ENCODE assay signal across 9 cellular contexts in the genomic region with DNA sequence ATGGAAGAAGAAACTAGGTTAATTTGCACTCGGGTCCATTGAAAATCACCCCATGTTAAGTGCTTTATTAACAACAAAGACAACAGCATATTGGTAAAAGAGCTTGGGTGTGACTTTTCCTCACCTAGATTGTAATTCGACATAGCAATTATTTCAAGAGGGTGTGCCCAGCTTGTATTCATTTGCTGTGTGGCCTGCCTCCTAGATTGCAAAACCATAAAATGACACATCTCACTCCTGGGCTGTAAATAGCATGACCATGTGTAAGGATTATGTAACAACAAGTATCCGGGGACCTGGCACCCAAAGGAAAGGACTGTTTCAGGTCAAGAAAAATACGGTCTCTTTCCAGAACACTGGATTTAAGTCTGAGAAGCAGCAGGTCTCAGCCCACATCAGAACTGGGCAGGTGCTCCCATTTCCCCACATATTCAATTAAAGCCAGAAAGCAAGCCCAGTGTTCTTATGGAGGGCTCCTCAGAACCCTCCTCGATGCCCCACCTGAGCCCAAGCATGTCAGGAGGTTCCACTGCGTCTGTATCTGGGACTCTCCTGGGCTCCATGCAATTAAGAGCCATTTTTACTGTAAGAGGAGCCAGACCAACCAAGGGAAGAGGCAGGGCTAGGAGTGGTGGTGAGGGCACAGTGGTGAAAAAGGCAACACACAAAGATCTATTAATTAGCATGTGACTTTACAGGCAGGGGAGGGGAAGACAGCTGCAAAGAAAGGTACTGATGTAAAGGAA. TPM values are rescaled to one million over a fixed set of nuclear protein-coding genes. Genes with fewer than 3 reads are reported as not detected.
DNase-seq lines count a peak whose midpoint lies in the region; ATAC-seq and TF ChIP-seq lines count a peak whose summit lies in the region.
"Had no signal": no experiment of that assay in that cellular context is flagged by ENCODE, and none has a peak within 500 bp of the region (broad histone marks: within the 10 kb centered on the region; RNA-seq: fewer than 3 reads in every experiment).

No MANE protein-coding gene starts in this region.

- TF ChIP-seq CTCF in HCT116 (IDR thresholded peaks at IDR 0.05 in 2 of 3, conservative IDR thresholded peaks at IDR 0.05 in 1 of 3; ENCODE audit: borderline replicate concordance in 1 of 3, insufficient read depth in 1 of 3, low read depth in 2 of 3, low read length in 2 of 3) = no peak
- no peak for TF ChIP-seq CTCF in foreskin fibroblast (IDR thresholded peaks at IDR 0.05; ENCODE audit: low read depth, low read length)

- H3K36me3 ChIP-seq in HCT116 (ENCODE audit: control insufficient read depth in 1 of 2, insufficient read depth in 2 of 2, low read length in 2 of 2) = no peaks in the 10 kb centered on the region

- no peaks in the 10 kb centered on the region for H3K27me3 ChIP-seq in HCT116 (ENCODE audit: insufficient read depth, low read length)

- no peaks in the 10 kb centered on the region for H3K9me3 ChIP-seq in HCT116 (ENCODE audit: control insufficient read depth in 1 of 2, insufficient read depth in 1 of 2, low read depth in 1 of 2, low read length in 2 of 2)

- H3K4me3 ChIP-seq in HCT116 (replicated peaks in 1 of 2; ENCODE audit: low read depth in 1 of 2, low read length in 2 of 2) = no peak overlapping the region
- no peak overlapping the region for H3K4me3 ChIP-seq in foreskin fibroblast (ENCODE audit: low read depth in 1 of 2, low read length in 2 of 2)
- H3K4me3 ChIP-seq: SK-N-MC had no signal

- H3K9me3 Mint-ChIP-seq in activated T-helper 2 cell treated with anti-CD3 and anti-CD28 coated beads, Interferon-gamma antibody, Interleukin-2, Interleukin-4, amounts not matched to agents 10 μg/mL and 5 μg/mL and 100 μg/mL, durations not matched to agents 14 hours and 24 hours and 36 hours = no peaks in the 10 kb centered on the region
- peaks cover 3% of the 10 kb centered on the region for H3K9me3 Mint-ChIP-seq in activated CD4-positive, alpha-beta memory T cell treated with anti-CD3 and anti-CD28 coated beads for 36 hours
- H3K9me3 Mint-ChIP-seq: activated T-helper 1 cell treated with anti-CD3 and anti-CD28 coated beads, Interleukin-12 subunit alpha, Interleukin-12 subunit beta, Interleukin-2, Interleukin-4 antibody, amounts not matched to agents 30 ng/mL and 10 ng/mL and 1 ng/mL, durations not matched to agents 14 hours and 24 hours and 36 hours had no signal

- POLR2A ChIA-PET in HCT116 (lab: Charles Lee) = no interaction called here
- POLR2A ChIA-PET in activated CD4-positive, alpha-beta memory T cell treated with anti-CD3 and anti-CD28 coated beads for 36 hours (lab: Charles Lee) = no interaction called here

- peak overlapping the region; percentile 36 for H3K4me2 ChIP-seq in HCT116 (ENCODE audit: low read length)

- H3K27me3 Mint-ChIP-seq in activated T-helper 2 cell treated with anti-CD3 and anti-CD28 coated beads, Interferon-gamma antibody, Interleukin-2, Interleukin-4, amounts not matched to agents 10 μg/mL and 5 μg/mL and 100 μg/mL, durations not matched to agents 14 hours and 24 hours and 36 hours (ENCODE audit: low read depth) = no peaks in the 10 kb centered on the region
- no peaks in the 10 kb centered on the region for H3K27me3 Mint-ChIP-seq in activated CD4-positive, alpha-beta memory T cell treated with anti-CD3 and anti-CD28 coated beads for 36 hours

- peaks cover 32% of the 10 kb centered on the region for H3K4me1 Mint-ChIP-seq in activated T-helper 2 cell treated with anti-CD3 and anti-CD28 coated beads, Interferon-gamma antibody, Interleukin-2, Interleukin-4, amounts not matched to agents 10 μg/mL and 5 μg/mL and 100 μg/mL, durations not matched to agents 14 hours and 24 hours and 36 hours (ENCODE audit: low read depth)
- H3K4me1 Mint-ChIP-seq in activated CD4-positive, alpha-beta memory T cell treated with anti-CD3 and anti-CD28 coated beads for 36 hours (ENCODE audit: low read depth) = peaks cover 27% of the 10 kb centered on the region

- peaks cover 15% of the 10 kb centered on the region for H3K36me3 Mint-ChIP-seq in activated T-helper 2 cell treated with anti-CD3 and anti-CD28 coated beads, Interferon-gamma antibody, Interleukin-2, Interleukin-4, amounts not matched to agents 10 μg/mL and 5 μg/mL and 100 μg/mL, durations not matched to agents 14 hours and 24 hours and 36 hours (ENCODE audit: low read depth)
- peaks cover 17% of the 10 kb centered on the region for H3K36me3 Mint-ChIP-seq in activated CD4-positive, alpha-beta memory T cell treated with anti-CD3 and anti-CD28 coated beads for 36 hours

- no peak overlapping the region for H3K27ac ChIP-seq in HCT116 (ENCODE audit: low read depth, low read length)
- H3K27ac ChIP-seq: SK-N-MC had no signal

- H3K79me2 ChIP-seq in HCT116 (ENCODE audit: insufficient read depth, low read length) = peaks cover 10% of the 10 kb centered on the region; the same call in 1 of the 2 replicates

- no TSS peak for BruUV-seq in HCT116 (replicated peaks; lab: Mats Ljungman, UMichigan)

- H3K4me1 ChIP-seq in HCT116 (ENCODE audit: control insufficient read depth in 1 of 2, insufficient read depth in 2 of 2, low read length in 2 of 2) = peaks cover 6 to 15% of the 10 kb centered on the region in 2 experiments

- TF ChIP-seq RAD21 in HCT116 (IDR thresholded peaks at IDR 0.05; ENCODE audit: low read depth) = no peak

- intact Hi-C loops in HCT116 (cut with micrococcal nuclease) = no loop called here
- intact Hi-C loops in activated T-helper 2 cell treated with anti-CD3 and anti-CD28 coated beads, Interferon-gamma antibody, Interleukin-2, Interleukin-4, amounts not matched to agents 10 μg/mL and 5 μg/mL and 100 μg/mL, durations not matched to agents 14 hours and 24 hours and 36 hours (cut with micrococcal nuclease) = no loop called here
- intact Hi-C loops in activated CD4-positive, alpha-beta memory T cell treated with anti-CD3 and anti-CD28 coated beads for 36 hours (cut with micrococcal nuclease) = no loop called here

- H3K9ac ChIP-seq in HCT116 (ENCODE audit: low read length) = no peak overlapping the region

- H3K9me2 ChIP-seq in HCT116 (ENCODE audit: insufficient read depth) = no peaks in the 10 kb centered on the region

- no peak overlapping the region for H3K4me3 Mint-ChIP-seq in activated T-helper 2 cell treated with anti-CD3 and anti-CD28 coated beads, Interferon-gamma antibody, Interleukin-2, Interleukin-4, amounts not matched to agents 10 μg/mL and 5 μg/mL and 100 μg/mL, durations not matched to agents 14 hours and 24 hours and 36 hours (ENCODE audit: low read depth)
- H3K4me3 Mint-ChIP-seq in activated CD4-positive, alpha-beta memory T cell treated with anti-CD3 and anti-CD28 coated beads for 36 hours = no peak overlapping the region
- H3K4me3 Mint-ChIP-seq: activated T-helper 1 cell treated with anti-CD3 and anti-CD28 coated beads, Interleukin-12 subunit alpha, Interleukin-12 subunit beta, Interleukin-2, Interleukin-4 antibody, amounts not matched to agents 30 ng/mL and 10 ng/mL and 1 ng/mL, durations not matched to agents 14 hours and 24 hours and 36 hours had no signal

- no peak for DNase-seq in HCT116 (ENCODE audit: low read depth, low spot score)
- peak; percentile 26 for DNase-seq in OCI-M1 (lab: John Stamatoyannopoulos, UW)
- DNase-seq in foreskin fibroblast = peak; percentile 16 to 55
- peak; percentile 23 for DNase-seq in stromal cell of bone marrow (ENCODE audit: low read depth)
- no peak for DNase-seq in activated T-helper 2 cell treated with anti-CD3 and anti-CD28 coated beads, Interferon-gamma antibody, Interleukin-2, Interleukin-4, amounts not matched to agents 10 μg/mL and 5 μg/mL and 100 μg/mL, durations not matched to agents 14 hours and 24 hours and 36 hours (ENCODE audit: low spot score)
- no peak for DNase-seq in activated CD4-positive, alpha-beta memory T cell treated with anti-CD3 and anti-CD28 coated beads for 36 hours

- no peak overlapping the region for H2AFZ ChIP-seq in HCT116 (ENCODE audit: low read depth, low read length, poor library complexity, severe bottlenecking)

- no peaks in the 10 kb centered on the region for H4K20me1 ChIP-seq in HCT116 (ENCODE audit: insufficient read depth)

- RAD21 ChIA-PET in HCT116 (lab: Charles Lee; ENCODE audit: low non-redundant PET in 1 of 2, low total read pairs in 2 of 2, uncharacterized antibody in 2 of 2, unreplicated experiment in 2 of 2) = no interaction called here

- ATAC-seq in HCT116 = peak; percentile 52
- no peak for ATAC-seq in GM19467 (IDR thresholded peaks at IDR 0.05; ENCODE audit: unreplicated experiment)

- no peak overlapping the region for H3K27ac Mint-ChIP-seq in activated T-helper 2 cell treated with anti-CD3 and anti-CD28 coated beads, Interferon-gamma antibody, Interleukin-2, Interleukin-4, amounts not matched to agents 10 μg/mL and 5 μg/mL and 100 μg/mL, durations not matched to agents 14 hours and 24 hours and 36 hours
- H3K27ac Mint-ChIP-seq in activated CD4-positive, alpha-beta memory T cell treated with anti-CD3 and anti-CD28 coated beads for 36 hours = no peak overlapping the region
- H3K27ac Mint-ChIP-seq: activated T-helper 1 cell treated with anti-CD3 and anti-CD28 coated beads, Interleukin-12 subunit alpha, Interleukin-12 subunit beta, Interleukin-2, Interleukin-4 antibody, amounts not matched to agents 30 ng/mL and 10 ng/mL and 1 ng/mL, durations not matched to agents 14 hours and 24 hours and 36 hours had no signal

- no peak for TF ChIP-seq POLR2A in HCT116 (IDR thresholded peaks at IDR 0.05; ENCODE audit: borderline replicate concordance, extremely low read depth, insufficient read depth, insufficient read length)

- CTCF ChIA-PET in HCT116 (lab: Charles Lee) = no interaction called here
- CTCF ChIA-PET in activated CD4-positive, alpha-beta memory T cell treated with anti-CD3 and anti-CD28 coated beads for 36 hours (lab: Charles Lee) = no interaction called here

TF ChIP-seq in HCT116, 20 proteins besides CTCF, POLR2A, EP300 and RAD21 (continues in another document):
- TF ChIP-seq ELF1 (IDR thresholded peaks at IDR 0.05; ENCODE audit: borderline replicate concordance, low read depth) = no peak
- peak; percentile 27; the same call in 1 of the 2 replicates for TF ChIP-seq SP1 (IDR thresholded peaks at IDR 0.05; ENCODE audit: low read depth)
- 0 out of 2 replicates have a peak, but pooled peaks have one; percentile 31 for TF ChIP-seq JUND (IDR thresholded peaks at IDR 0.05)
- no peak for TF ChIP-seq EZH2 (IDR thresholded peaks at IDR 0.05)
- no peak for TF ChIP-seq CBX3 (IDR thresholded peaks at IDR 0.05; ENCODE audit: low read depth)
- TF ChIP-seq POLR2AphosphoS5 (IDR thresholded peaks at IDR 0.05; ENCODE audit: low read depth, low read length) = no peak
- peak; percentile 51; the same call in 1 of the 2 replicates for TF ChIP-seq MAX (IDR thresholded peaks at IDR 0.05)
- TF ChIP-seq ZFX (IDR thresholded peaks at IDR 0.05) = no peak

RNA-seq across cellular contexts. Expression of gene MREG, which starts 39.2 kb away (rescaled TPM):
- 16.9 TPM for total RNA-seq in HCT116 (2021; ENCODE audit: unreplicated experiment)
- 5.3 and 7.3 TPM in 2 replicates for polyA plus RNA-seq in HCT116 (2012)
- 15.3 and 15.7 TPM in 2 replicates for total RNA-seq in activated T-helper 2 cell treated with anti-CD3 and anti-CD28 coated beads, Interferon-gamma antibody, Interleukin-2, Interleukin-4, amounts not matched to agents 10 μg/mL and 5 μg/mL and 100 μg/mL, durations not matched to agents 14 hours and 24 hours and 36 hours
- 10 to 100 TPM; 10.2 to 10.4 TPM for total RNA-seq in activated CD4-positive, alpha-beta memory T cell treated with anti-CD3 and anti-CD28 coated beads for 36 hours

Comparison
In these comparisons a context has a peak if more than half of its experiments do, and no peak if none do; other contexts are left out.
1. DNase-seq: peak in OCI-M1 (single experiment), foreskin fibroblast (2 of 2) and stromal cell of bone marrow (single experiment); none in HCT116 (single experiment), activated T-helper 2 cell treated with anti-CD3 and anti-CD28 coated beads, Interferon-gamma antibody, Interleukin-2, Interleukin-4, amounts not matched to agents 10 μg/mL and 5 μg/mL and 100 μg/mL, durations not matched to agents 14 hours and 24 hours and 36 hours (single experiment) and activated CD4-positive, alpha-beta memory T cell treated with anti-CD3 and anti-CD28 coated beads for 36 hours (single experiment).